ENCODE assay signal across 13 cellular contexts in genomic region chr16:86387461-86388440, GRCh38.
DNase-seq lines count a peak whose midpoint lies in the region; ATAC-seq and TF ChIP-seq lines count a peak whose summit lies in the region.
"Had no signal": no experiment of that assay in that cellular context is flagged by ENCODE, and none has a peak within 500 bp of the region (broad histone marks: within the 10 kb centered on the region; RNA-seq: fewer than 3 reads in every experiment).

No MANE protein-coding gene starts in this region.

- TF ChIP-seq CTCF in smooth muscle cell (IDR thresholded peaks at IDR 0.05; ENCODE audit: borderline replicate concordance, insufficient read depth, poor library complexity, severe bottlenecking): no peak

- CTCF ChIA-PET in activated CD4-positive, alpha-beta T cell treated with anti-CD3 and anti-CD28 coated beads for 36 hours (lab: Charles Lee): interaction anchor here (0.6 kb wide), 1 partner anchor 95 kb away, joined by 4 read pairs; no protein-coding TSS in a partner anchor

- H3K9ac ChIP-seq in smooth muscle cell (ENCODE audit: low read depth): peak overlapping the region; percentile 43

- H2AFZ ChIP-seq in smooth muscle cell (ENCODE audit: low read depth): no peak overlapping the region
- H2AFZ ChIP-seq: hepatocyte had no signal

- peak; percentile 23 for ATAC-seq in activated CD4-positive, alpha-beta T cell treated with anti-CD3 and anti-CD28 coated beads for 36 hours
- ATAC-seq in HG03108 (IDR thresholded peaks at IDR 0.05; ENCODE audit: unreplicated experiment): no peak

- H3K4me1 ChIP-seq in smooth muscle cell (ENCODE audit: low read depth): no peaks in the 10 kb centered on the region
- no peaks in the 10 kb centered on the region for H3K4me1 ChIP-seq in effector memory CD4-positive, alpha-beta T cell (ENCODE audit: control insufficient read depth, insufficient read depth, low read length, poor library complexity, severe bottlenecking)
- H3K4me1 ChIP-seq: ascending aorta had no signal

- DNase-seq in activated CD4-positive, alpha-beta T cell treated with anti-CD3 and anti-CD28 coated beads for 36 hours: no peak
- DNase-seq in activated CD4-positive, alpha-beta T cell treated with anti-CD3 and anti-CD28 coated beads, Interleukin-2, amount 50 U/mL, for 1 hour: no peak
- peak; percentile 90 for DNase-seq in RKO (ENCODE audit: low spot score)
- DNase-seq in dermis blood vessel endothelial cell: peak; percentile 95
- no peak for DNase-seq in smooth muscle cell (lab: John Stamatoyannopoulos, UW; ENCODE audit: unreplicated experiment)
- no peak for DNase-seq in effector memory CD4-positive, alpha-beta T cell
- no peak for DNase-seq in NOMO-1 (lab: John Stamatoyannopoulos, UW; ENCODE audit: unreplicated experiment in 2 of 2)
- DNase-seq: activated CD4-positive, alpha-beta T cell treated with anti-CD3 and anti-CD28 coated beads, Interleukin-2, amount 50 U/mL, for 4 hours had no signal

- peak overlapping the region; percentile 32 for H3K4me2 ChIP-seq in smooth muscle cell
- H3K4me2 ChIP-seq: hepatocyte had no signal

- no peaks in the 10 kb centered on the region for H3K36me3 Mint-ChIP-seq in activated CD4-positive, alpha-beta T cell treated with anti-CD3 and anti-CD28 coated beads for 36 hours (ENCODE audit: low read depth)
- H3K36me3 Mint-ChIP-seq: type B pancreatic cell had no signal

- H3K9me3 ChIP-seq in smooth muscle cell (replicated peaks; ENCODE audit: low read depth): no peaks in the 10 kb centered on the region
- H3K9me3 ChIP-seq in effector memory CD4-positive, alpha-beta T cell (ENCODE audit: control insufficient read depth, low read length): no peaks in the 10 kb centered on the region
- H3K9me3 ChIP-seq: ascending aorta had no signal

- intact Hi-C loops in activated CD4-positive, alpha-beta T cell treated with anti-CD3 and anti-CD28 coated beads for 36 hours (cut with DNase I, micrococcal nuclease): no loop called here

- H3K27me3 ChIP-seq in smooth muscle cell (ENCODE audit: low read depth): no peaks in the 10 kb centered on the region
- H3K27me3 ChIP-seq in effector memory CD4-positive, alpha-beta T cell (replicated peaks; ENCODE audit: control insufficient read depth, insufficient read depth, low read length, poor library complexity, severe bottlenecking): no peaks in the 10 kb centered on the region
- H3K27me3 ChIP-seq: ascending aorta, hepatocyte had no signal

- H3K4me3 Mint-ChIP-seq in activated CD4-positive, alpha-beta T cell treated with anti-CD3 and anti-CD28 coated beads for 36 hours: no peak overlapping the region
- H3K4me3 Mint-ChIP-seq: neural crest cell, type B pancreatic cell had no signal

- H3K36me3 ChIP-seq in smooth muscle cell (ENCODE audit: low read depth): no peaks in the 10 kb centered on the region
- H3K36me3 ChIP-seq in effector memory CD4-positive, alpha-beta T cell (ENCODE audit: control insufficient read depth, insufficient read depth, low read length): no peaks in the 10 kb centered on the region
- H3K36me3 ChIP-seq: ascending aorta had no signal

- H3K27ac ChIP-seq in smooth muscle cell (ENCODE audit: low read depth): peak overlapping the region; percentile 76
- H3K27ac ChIP-seq in effector memory CD4-positive, alpha-beta T cell (ENCODE audit: insufficient read depth, low read length, poor library complexity, severe bottlenecking): no peak overlapping the region
- H3K27ac ChIP-seq: ascending aorta, hepatocyte had no signal

- no peaks in the 10 kb centered on the region for H3K79me2 ChIP-seq in smooth muscle cell (ENCODE audit: low read depth)
- H3K79me2 ChIP-seq: hepatocyte had no signal

- no peak overlapping the region for H3K4me3 ChIP-seq in smooth muscle cell
- H3K4me3 ChIP-seq in effector memory CD4-positive, alpha-beta T cell (ENCODE audit: insufficient read depth, low read depth, low read length, poor library complexity, severe bottlenecking): no peak overlapping the region
- H3K4me3 ChIP-seq: ascending aorta, hepatocyte had no signal

- WGBS in smooth muscle cell (ENCODE audit: low lambda C conversion rate): 52% methylated on average over 24 of the region's 24 CpGs

- no peaks in the 10 kb centered on the region for H4K20me1 ChIP-seq in smooth muscle cell (ENCODE audit: low read depth)

- no peak overlapping the region for H3K27ac Mint-ChIP-seq in activated CD4-positive, alpha-beta T cell treated with anti-CD3 and anti-CD28 coated beads for 36 hours
- H3K27ac Mint-ChIP-seq: type B pancreatic cell had no signal

- POLR2A ChIA-PET in activated CD4-positive, alpha-beta T cell treated with anti-CD3 and anti-CD28 coated beads for 36 hours (lab: Charles Lee): no interaction called here

- peaks cover 8% of the 10 kb centered on the region for H3K27me3 Mint-ChIP-seq in activated CD4-positive, alpha-beta T cell treated with anti-CD3 and anti-CD28 coated beads for 36 hours

- H3F3A ChIP-seq in smooth muscle cell (ENCODE audit: low read depth): peaks cover 19% of the 10 kb centered on the region

- no peaks in the 10 kb centered on the region for H3K4me1 Mint-ChIP-seq in activated CD4-positive, alpha-beta T cell treated with anti-CD3 and anti-CD28 coated beads for 36 hours

- no peaks in the 10 kb centered on the region for H3K9me3 Mint-ChIP-seq in activated CD4-positive, alpha-beta T cell treated with anti-CD3 and anti-CD28 coated beads for 36 hours (ENCODE audit: low read depth)
- H3K9me3 Mint-ChIP-seq: neural crest cell, type B pancreatic cell had no signal

Comparison
In these comparisons a context has a peak if more than half of its experiments do, and no peak if none do; other contexts are left out.
1. DNase-seq: peak in RKO (single experiment) and dermis blood vessel endothelial cell (single experiment); none in activated CD4-positive, alpha-beta T cell treated with anti-CD3 and anti-CD28 coated beads for 36 hours (single experiment), activated CD4-positive, alpha-beta T cell treated with anti-CD3 and anti-CD28 coated beads, Interleukin-2, amount 50 U/mL, for 1 hour (single experiment), smooth muscle cell (single experiment), effector memory CD4-positive, alpha-beta T cell (0 of 3) and NOMO-1 (0 of 2).